In genomic region chr11:86511086-86511551, GRCh38 we compare ENCODE assay signal across 8 cellular contexts.
DNase-seq lines count a peak whose midpoint lies in the region; ATAC-seq, FAIRE-seq and TF ChIP-seq lines count a peak whose summit lies in the region.

No MANE protein-coding gene starts in this region.

- no peaks in the 10 kb centered on the region for H3K9me3 ChIP-seq in RWPE2 (ENCODE audit: severe bottlenecking)
- H3K9me3 ChIP-seq in mesodermal cell (ENCODE audit: control insufficient read depth, low read length): peaks cover 17% of the 10 kb centered on the region

- ATAC-seq in GM18511 (IDR thresholded peaks at IDR 0.05; ENCODE audit: unreplicated experiment) (peak; percentile 79), HG02759 (IDR thresholded peaks at IDR 0.05; ENCODE audit: unreplicated experiment) (peak; percentile 82), RWPE2 (ENCODE audit: low read depth) (peak; percentile 15; the same call in 2 of the 3 replicates)

- no peaks in the 10 kb centered on the region for H3K27me3 ChIP-seq in RWPE2 (ENCODE audit: insufficient read depth, poor library complexity, severe bottlenecking)

- WGBS in mesodermal cell (ENCODE audit: insufficient coverage in 2 of 2), 2 experiments: 90 to 92% methylated on average over 2 to 3 of the region's 3 CpGs

- no peak overlapping the region for H3K4me3 ChIP-seq in RWPE2 (ENCODE audit: severe bottlenecking)
- H3K4me3 ChIP-seq in mesodermal cell (ENCODE audit: extremely low read depth, insufficient read depth, low read length, poor library complexity, severe bottlenecking): no peak overlapping the region

- DNase-seq in RWPE2 (ENCODE audit: low spot score): no peak
- no peak for DNase-seq in cerebellar nuclear complex (lab: John Stamatoyannopoulos, UW)
- no peak for DNase-seq in NCI-H510A (lab: John Stamatoyannopoulos, UW)
- DNase-seq in effector CD8-positive, alpha-beta T cell (lab: John Stamatoyannopoulos, UW): no peak
- DNase-seq in HTR-8/SVneo (ENCODE audit: insufficient read length, low spot score): no peak

- no peak for TF ChIP-seq CTCF in RWPE2 (IDR thresholded peaks at IDR 0.05; ENCODE audit: poor library complexity, severe bottlenecking)

- H3K4me1 ChIP-seq in RWPE2 (ENCODE audit: insufficient read depth, poor library complexity, severe bottlenecking) (peaks cover 44% of the 10 kb centered on the region), mesodermal cell (ENCODE audit: control insufficient read depth, insufficient read depth, low read length, poor library complexity, severe bottlenecking) (peaks cover 41% of the 10 kb centered on the region)

- H3K27ac ChIP-seq in RWPE2 (ENCODE audit: poor library complexity, severe bottlenecking) (no peak overlapping the region), mesodermal cell (ENCODE audit: low read depth, low read length, severe bottlenecking) (peak overlapping the region; percentile 54)

- H3K36me3 ChIP-seq in RWPE2 (ENCODE audit: low read depth) (no peaks in the 10 kb centered on the region), mesodermal cell (ENCODE audit: control insufficient read depth, insufficient read depth, low read length) (no peaks in the 10 kb centered on the region)

- no peak for FAIRE-seq in HTR-8/SVneo (lab: Jason Lieb, UNC)

Comparison
In these comparisons a context has a peak if more than half of its experiments do, and no peak if none do; other contexts are left out.
1. ATAC-seq: peak in every context shown above with its lines; median percentile 82 in HG02759; 79 in GM18511; 15 in RWPE2.